Comparison of ENCODE assay signal across 10 cellular contexts in genomic region chr19:51341976-51342580, GRCh38. TPM values are rescaled to one million over a fixed set of nuclear protein-coding genes. Genes with fewer than 3 reads are reported as not detected.
DNase-seq lines count a peak whose midpoint lies in the region; ATAC-seq, FAIRE-seq and TF ChIP-seq lines count a peak whose summit lies in the region.
"Had no signal": no experiment of that assay in that cellular context is flagged by ENCODE, and none has a peak within 500 bp of the region (broad histone marks: within the 10 kb centered on the region; RNA-seq: fewer than 3 reads in every experiment).

Gene VSIG10L (minus strand): TSS chr19:51342139. CDS start chr19:51342124, 15 bp downstream.

- peaks cover 25% of the 10 kb centered on the region for H3K4me1 Mint-ChIP-seq in brain
- peaks cover 20 to 38% (median 21%) of the 10 kb centered on the region in 4 donors for H3K4me1 Mint-ChIP-seq in naive thymus-derived CD8-positive, alpha-beta T cell

- no peaks in the 10 kb centered on the region for H3K9me3 Mint-ChIP-seq in brain
- H3K9me3 Mint-ChIP-seq in naive thymus-derived CD8-positive, alpha-beta T cell, result no peaks in the 10 kb centered on the region

- POLR2A ChIA-PET in naive thymus-derived CD8-positive, alpha-beta T cell (lab: Charles Lee), result interaction anchor here (0.5 to 1.9 kb wide), 3 partner anchors 55 to 1368 kb away, joined by 4 read pairs; no protein-coding TSS in a partner anchor

- peaks cover 19% of the 10 kb centered on the region for H3K36me3 Mint-ChIP-seq in brain
- peaks cover 0 to 14% (median 0%) of the 10 kb centered on the region in 3 donors for H3K36me3 Mint-ChIP-seq in naive thymus-derived CD8-positive, alpha-beta T cell

- peak within 1 kb of the TSS; percentile 10 to 74 (median 65) for H3K27ac Mint-ChIP-seq in brain
- H3K27ac Mint-ChIP-seq in naive thymus-derived CD8-positive, alpha-beta T cell, result peak within 1 kb of the TSS in 9 of 10 donors; percentile 16 to 80 (median 65)

- peaks cover 13% of the 10 kb centered on the region for H3K27me3 Mint-ChIP-seq in brain
- peaks cover 0 to 2% (median 0%) of the 10 kb centered on the region in 5 donors for H3K27me3 Mint-ChIP-seq in naive thymus-derived CD8-positive, alpha-beta T cell

- no peak for TF ChIP-seq CTCF in C4-2B (conservative IDR thresholded peaks at IDR 0.05)
- no peak for TF ChIP-seq CTCF in brain (conservative IDR thresholded peaks at IDR 0.05)

- DNase-seq in HT-29 (ENCODE audit: low spot score), result peak; percentile 87
- DNase-seq in naive thymus-derived CD8-positive, alpha-beta T cell, result no peak
- DNase-seq in HK-2 (ENCODE audit: unreplicated experiment), result no peak
- no peak for DNase-seq in GM12891 (ENCODE audit: insufficient read length, low spot score)
- DNase-seq: effector CD4-positive, alpha-beta T cell; SJCRH30 had no signal

- TF ChIP-seq POLR2A in GM18505 (IDR thresholded peaks at IDR 0.05; ENCODE audit: borderline replicate concordance, extremely low read depth, insufficient read depth, insufficient read length), result no peak
- no peak for TF ChIP-seq POLR2A in GM12891 (IDR thresholded peaks at IDR 0.05; ENCODE audit: low read depth, low read length)

- peak within 1 kb of the TSS; percentile 75 to 81 (median 79) for H3K4me3 Mint-ChIP-seq in brain
- H3K4me3 Mint-ChIP-seq in naive thymus-derived CD8-positive, alpha-beta T cell, result peak within 1 kb of the TSS; percentile 44 to 89 (median 74)

- no peak for ATAC-seq in naive thymus-derived CD8-positive, alpha-beta T cell
- ATAC-seq in GM18505 (IDR thresholded peaks at IDR 0.05; ENCODE audit: unreplicated experiment) (no peak), HG03521 (IDR thresholded peaks at IDR 0.05; ENCODE audit: unreplicated experiment) (no peak)

- no peak for FAIRE-seq in GM12891 (lab: Jason Lieb, UNC)

- peak within 1 kb of the TSS; percentile 76 for H3K27ac ChIP-seq in C4-2B
- H3K27ac ChIP-seq: SJCRH30 had no signal

TF ChIP-seq in GM12891, 5 proteins besides CTCF, POLR2A, EP300 and RAD21:
- TF ChIP-seq POU2F2 (IDR thresholded peaks at IDR 0.05; ENCODE audit: low read depth, low read length) (no peak), TAF1 (IDR thresholded peaks at IDR 0.05; ENCODE audit: low read depth, low read length) (no peak), PAX5 (IDR thresholded peaks at IDR 0.05; ENCODE audit: insufficient read depth, low read length, severe bottlenecking) (no peak), POLR2AphosphoS5 (IDR thresholded peaks at IDR 0.05; ENCODE audit: low read depth, low read length) (no peak), SPI1 (IDR thresholded peaks at IDR 0.05; ENCODE audit: low read depth, low read length) (no peak)

RNA-seq across cellular contexts. Expression of gene VSIG10L, which starts in this region (rescaled TPM):
- 35.1 and 42.6 TPM in 2 replicates for total RNA-seq in HT-29 (2014; rRNA removed; shearing (Covaris generic))
- 1.5 TPM for polyA plus RNA-seq in brain (ENCODE audit: insufficient read depth, low read depth, low replicate concordance)
- under 1 TPM; 0.11 to 0.60 TPM for total RNA-seq in naive thymus-derived CD8-positive, alpha-beta T cell
- polyA plus RNA-seq in naive thymus-derived CD8-positive, alpha-beta T cell, result under 1 TPM in 2 of 3 donors, not detected in 1; 0.10 to 0.21 TPM
- 0.99 TPM for polyA plus RNA-seq in GM12891 (2012; ENCODE audit: low read depth, missing spikeins)

Comparison
In these comparisons a context has a peak if more than half of its experiments do, and no peak if none do; other contexts are left out.
1. RNA of gene VSIG10L (total RNA-seq): 35.1 to 42.6 TPM in HT-29; 0.11 to 0.60 TPM in naive thymus-derived CD8-positive, alpha-beta T cell; every median in the first group is over 10 times any median in the second.